1 cellular context compared by ENCODE assay signal in the genomic region with DNA sequence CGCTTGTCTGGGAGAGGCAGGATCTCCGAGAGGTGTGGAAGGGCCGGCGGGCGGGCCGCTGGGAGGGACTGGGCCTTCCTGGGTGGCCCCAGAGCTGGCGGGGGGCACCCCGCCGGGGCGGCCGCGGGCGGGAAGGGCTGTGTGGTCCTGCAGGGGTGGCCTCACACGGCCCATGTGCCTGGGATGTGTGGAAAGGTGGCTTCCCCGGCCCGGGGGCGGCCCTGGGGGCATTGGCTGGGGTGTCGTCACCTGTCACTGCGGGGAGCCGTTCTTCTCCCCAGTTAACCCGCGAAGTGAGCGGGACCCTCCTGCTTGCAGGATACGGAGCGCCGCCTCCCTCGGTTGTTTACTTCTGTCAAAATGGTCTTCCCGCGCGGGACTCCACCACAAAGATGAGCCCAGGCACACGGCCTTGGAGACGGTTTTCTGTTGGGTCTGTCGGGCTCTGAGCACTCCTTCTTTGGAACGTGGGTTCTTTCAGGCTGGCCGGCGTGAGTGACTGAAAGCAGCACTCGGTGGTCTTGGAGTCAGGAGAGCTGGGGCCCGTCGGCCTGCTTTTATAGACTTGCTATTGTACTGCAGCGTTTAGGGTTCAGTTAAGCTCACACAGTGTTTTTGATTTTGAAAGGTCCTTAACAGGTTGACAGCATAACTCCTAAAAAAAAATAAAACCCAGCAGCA.
TF ChIP-seq lines count a peak whose summit lies in the region.

No MANE protein-coding gene starts in this region.

TF ChIP-seq in HepG2, 621 proteins besides CTCF, POLR2A, EP300 and RAD21 (continued from another document and continues in another):
- peak; percentile 48; the same call in 1 of the 2 replicates for TF ChIP-seq SIN3A (IDR thresholded peaks at IDR 0.05; ENCODE audit: borderline replicate concordance, low read depth, low read length)
- TF ChIP-seq FOXA3 (CRISPR knock-in tag; IDR thresholded peaks at IDR 0.05) = peak; percentile 38; the same call in 1 of the 2 replicates
- TF ChIP-seq ZNF879 (CRISPR knock-in tag; IDR thresholded peaks at IDR 0.05) = no peak
- no peak for TF ChIP-seq CCDC6 (CRISPR knock-in tag; IDR thresholded peaks at IDR 0.05)
- TF ChIP-seq, protein P1, sequence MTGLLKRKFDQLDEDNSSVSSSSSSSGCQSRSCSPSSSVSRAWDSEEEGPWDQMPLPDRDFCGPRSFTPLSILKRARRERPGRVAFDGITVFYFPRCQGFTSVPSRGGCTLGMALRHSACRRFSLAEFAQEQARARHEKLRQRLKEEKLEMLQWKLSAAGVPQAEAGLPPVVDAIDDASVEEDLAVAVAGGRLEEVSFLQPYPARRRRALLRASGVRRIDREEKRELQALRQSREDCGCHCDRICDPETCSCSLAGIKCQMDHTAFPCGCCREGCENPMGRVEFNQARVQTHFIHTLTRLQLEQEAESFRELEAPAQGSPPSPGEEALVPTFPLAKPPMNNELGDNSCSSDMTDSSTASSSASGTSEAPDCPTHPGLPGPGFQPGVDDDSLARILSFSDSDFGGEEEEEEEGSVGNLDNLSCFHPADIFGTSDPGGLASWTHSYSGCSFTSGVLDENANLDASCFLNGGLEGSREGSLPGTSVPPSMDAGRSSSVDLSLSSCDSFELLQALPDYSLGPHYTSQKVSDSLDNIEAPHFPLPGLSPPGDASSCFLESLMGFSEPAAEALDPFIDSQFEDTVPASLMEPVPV (CRISPR knock-in tag; IDR thresholded peaks at IDR 0.05) = peak; percentile 64; the same call in 1 of the 2 replicates
- TF ChIP-seq, protein P2, sequence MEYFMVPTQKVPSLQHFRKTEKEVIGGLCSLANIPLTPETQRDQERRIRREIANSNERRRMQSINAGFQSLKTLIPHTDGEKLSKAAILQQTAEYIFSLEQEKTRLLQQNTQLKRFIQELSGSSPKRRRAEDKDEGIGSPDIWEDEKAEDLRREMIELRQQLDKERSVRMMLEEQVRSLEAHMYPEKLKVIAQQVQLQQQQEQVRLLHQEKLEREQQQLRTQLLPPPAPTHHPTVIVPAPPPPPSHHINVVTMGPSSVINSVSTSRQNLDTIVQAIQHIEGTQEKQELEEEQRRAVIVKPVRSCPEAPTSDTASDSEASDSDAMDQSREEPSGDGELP (IDR thresholded peaks at IDR 0.05; ENCODE audit: borderline replicate concordance, low read depth) = peak; percentile 11; the same call in 1 of the 2 replicates
- TF ChIP-seq PCBP1 (IDR thresholded peaks at IDR 0.05; ENCODE audit: borderline replicate concordance, low read depth, low read length) = no peak
- TF ChIP-seq, protein P3, sequence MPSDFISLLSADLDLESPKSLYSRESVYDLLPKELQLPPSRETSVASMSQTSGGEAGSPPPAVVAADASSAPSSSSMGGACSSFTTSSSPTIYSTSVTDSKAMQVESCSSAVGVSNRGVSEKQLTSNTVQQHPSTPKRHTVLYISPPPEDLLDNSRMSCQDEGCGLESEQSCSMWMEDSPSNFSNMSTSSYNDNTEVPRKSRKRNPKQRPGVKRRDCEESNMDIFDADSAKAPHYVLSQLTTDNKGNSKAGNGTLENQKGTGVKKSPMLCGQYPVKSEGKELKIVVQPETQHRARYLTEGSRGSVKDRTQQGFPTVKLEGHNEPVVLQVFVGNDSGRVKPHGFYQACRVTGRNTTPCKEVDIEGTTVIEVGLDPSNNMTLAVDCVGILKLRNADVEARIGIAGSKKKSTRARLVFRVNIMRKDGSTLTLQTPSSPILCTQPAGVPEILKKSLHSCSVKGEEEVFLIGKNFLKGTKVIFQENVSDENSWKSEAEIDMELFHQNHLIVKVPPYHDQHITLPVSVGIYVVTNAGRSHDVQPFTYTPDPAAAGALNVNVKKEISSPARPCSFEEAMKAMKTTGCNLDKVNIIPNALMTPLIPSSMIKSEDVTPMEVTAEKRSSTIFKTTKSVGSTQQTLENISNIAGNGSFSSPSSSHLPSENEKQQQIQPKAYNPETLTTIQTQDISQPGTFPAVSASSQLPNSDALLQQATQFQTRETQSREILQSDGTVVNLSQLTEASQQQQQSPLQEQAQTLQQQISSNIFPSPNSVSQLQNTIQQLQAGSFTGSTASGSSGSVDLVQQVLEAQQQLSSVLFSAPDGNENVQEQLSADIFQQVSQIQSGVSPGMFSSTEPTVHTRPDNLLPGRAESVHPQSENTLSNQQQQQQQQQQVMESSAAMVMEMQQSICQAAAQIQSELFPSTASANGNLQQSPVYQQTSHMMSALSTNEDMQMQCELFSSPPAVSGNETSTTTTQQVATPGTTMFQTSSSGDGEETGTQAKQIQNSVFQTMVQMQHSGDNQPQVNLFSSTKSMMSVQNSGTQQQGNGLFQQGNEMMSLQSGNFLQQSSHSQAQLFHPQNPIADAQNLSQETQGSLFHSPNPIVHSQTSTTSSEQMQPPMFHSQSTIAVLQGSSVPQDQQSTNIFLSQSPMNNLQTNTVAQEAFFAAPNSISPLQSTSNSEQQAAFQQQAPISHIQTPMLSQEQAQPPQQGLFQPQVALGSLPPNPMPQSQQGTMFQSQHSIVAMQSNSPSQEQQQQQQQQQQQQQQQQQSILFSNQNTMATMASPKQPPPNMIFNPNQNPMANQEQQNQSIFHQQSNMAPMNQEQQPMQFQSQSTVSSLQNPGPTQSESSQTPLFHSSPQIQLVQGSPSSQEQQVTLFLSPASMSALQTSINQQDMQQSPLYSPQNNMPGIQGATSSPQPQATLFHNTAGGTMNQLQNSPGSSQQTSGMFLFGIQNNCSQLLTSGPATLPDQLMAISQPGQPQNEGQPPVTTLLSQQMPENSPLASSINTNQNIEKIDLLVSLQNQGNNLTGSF (CRISPR knock-in tag; IDR thresholded peaks at IDR 0.05) = no peak
- peak; percentile 75 for TF ChIP-seq RFX5 (IDR thresholded peaks at IDR 0.05; ENCODE audit: low read depth, low read length)
- 0 out of 2 replicates have a peak, but pooled peaks have one; percentile 30 for TF ChIP-seq FOXK2 (IDR thresholded peaks at IDR 0.05)
- TF ChIP-seq NFKB2 (CRISPR knock-in tag; IDR thresholded peaks at IDR 0.05; ENCODE audit: borderline replicate concordance) = peak; percentile 28; the same call in 1 of the 2 replicates
- TF ChIP-seq ZNF317 (CRISPR knock-in tag; IDR thresholded peaks at IDR 0.05) = no peak
- TF ChIP-seq ZNF816 (CRISPR knock-in tag; IDR thresholded peaks at IDR 0.05; ENCODE audit: borderline replicate concordance) = peak; percentile 73; the same call in 1 of the 2 replicates
- no peak for TF ChIP-seq PCBP2 (optimal IDR thresholded peaks at IDR 0.05; ENCODE audit: low read depth, low read length, poor library complexity, severe bottlenecking)
- TF ChIP-seq ZNF263 (CRISPR knock-in tag; IDR thresholded peaks at IDR 0.05) = peak; percentile 6; the same call in 1 of the 2 replicates
- TF ChIP-seq ARID2 (CRISPR knock-in tag; IDR thresholded peaks at IDR 0.05; ENCODE audit: borderline replicate concordance) = 0 out of 2 replicates have a peak, but pooled peaks have one; percentile 5
- TF ChIP-seq PHF8 (CRISPR knock-in tag; IDR thresholded peaks at IDR 0.05) = peak; percentile 6; the same call in 1 of the 2 replicates
- TF ChIP-seq, protein P4, sequence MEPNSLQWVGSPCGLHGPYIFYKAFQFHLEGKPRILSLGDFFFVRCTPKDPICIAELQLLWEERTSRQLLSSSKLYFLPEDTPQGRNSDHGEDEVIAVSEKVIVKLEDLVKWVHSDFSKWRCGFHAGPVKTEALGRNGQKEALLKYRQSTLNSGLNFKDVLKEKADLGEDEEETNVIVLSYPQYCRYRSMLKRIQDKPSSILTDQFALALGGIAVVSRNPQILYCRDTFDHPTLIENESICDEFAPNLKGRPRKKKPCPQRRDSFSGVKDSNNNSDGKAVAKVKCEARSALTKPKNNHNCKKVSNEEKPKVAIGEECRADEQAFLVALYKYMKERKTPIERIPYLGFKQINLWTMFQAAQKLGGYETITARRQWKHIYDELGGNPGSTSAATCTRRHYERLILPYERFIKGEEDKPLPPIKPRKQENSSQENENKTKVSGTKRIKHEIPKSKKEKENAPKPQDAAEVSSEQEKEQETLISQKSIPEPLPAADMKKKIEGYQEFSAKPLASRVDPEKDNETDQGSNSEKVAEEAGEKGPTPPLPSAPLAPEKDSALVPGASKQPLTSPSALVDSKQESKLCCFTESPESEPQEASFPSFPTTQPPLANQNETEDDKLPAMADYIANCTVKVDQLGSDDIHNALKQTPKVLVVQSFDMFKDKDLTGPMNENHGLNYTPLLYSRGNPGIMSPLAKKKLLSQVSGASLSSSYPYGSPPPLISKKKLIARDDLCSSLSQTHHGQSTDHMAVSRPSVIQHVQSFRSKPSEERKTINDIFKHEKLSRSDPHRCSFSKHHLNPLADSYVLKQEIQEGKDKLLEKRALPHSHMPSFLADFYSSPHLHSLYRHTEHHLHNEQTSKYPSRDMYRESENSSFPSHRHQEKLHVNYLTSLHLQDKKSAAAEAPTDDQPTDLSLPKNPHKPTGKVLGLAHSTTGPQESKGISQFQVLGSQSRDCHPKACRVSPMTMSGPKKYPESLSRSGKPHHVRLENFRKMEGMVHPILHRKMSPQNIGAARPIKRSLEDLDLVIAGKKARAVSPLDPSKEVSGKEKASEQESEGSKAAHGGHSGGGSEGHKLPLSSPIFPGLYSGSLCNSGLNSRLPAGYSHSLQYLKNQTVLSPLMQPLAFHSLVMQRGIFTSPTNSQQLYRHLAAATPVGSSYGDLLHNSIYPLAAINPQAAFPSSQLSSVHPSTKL (CRISPR knock-in tag; IDR thresholded peaks at IDR 0.05) = 0 out of 2 replicates have a peak, but pooled peaks have one; percentile 1
- TF ChIP-seq ZNF768 (CRISPR knock-in tag; IDR thresholded peaks at IDR 0.05) = peak; percentile 13; the same call in 1 of the 2 replicates
- no peak for TF ChIP-seq SETDB1 (CRISPR knock-in tag; IDR thresholded peaks at IDR 0.05; ENCODE audit: borderline replicate concordance)
- 0 out of 2 replicates have a peak, but pooled peaks have one; percentile 23 for TF ChIP-seq ZNF713 (CRISPR knock-in tag; IDR thresholded peaks at IDR 0.05)
- TF ChIP-seq FOXA1 (IDR thresholded peaks at IDR 0.05) = no peak
- peak; percentile 71 for TF ChIP-seq FOXA1 (CRISPR knock-in tag; IDR thresholded peaks at IDR 0.05)
- 0 out of 2 replicates have a peak, but pooled peaks have one; percentile 12 for TF ChIP-seq NKX3-1 (CRISPR knock-in tag; IDR thresholded peaks at IDR 0.05)
- TF ChIP-seq, protein P5, sequence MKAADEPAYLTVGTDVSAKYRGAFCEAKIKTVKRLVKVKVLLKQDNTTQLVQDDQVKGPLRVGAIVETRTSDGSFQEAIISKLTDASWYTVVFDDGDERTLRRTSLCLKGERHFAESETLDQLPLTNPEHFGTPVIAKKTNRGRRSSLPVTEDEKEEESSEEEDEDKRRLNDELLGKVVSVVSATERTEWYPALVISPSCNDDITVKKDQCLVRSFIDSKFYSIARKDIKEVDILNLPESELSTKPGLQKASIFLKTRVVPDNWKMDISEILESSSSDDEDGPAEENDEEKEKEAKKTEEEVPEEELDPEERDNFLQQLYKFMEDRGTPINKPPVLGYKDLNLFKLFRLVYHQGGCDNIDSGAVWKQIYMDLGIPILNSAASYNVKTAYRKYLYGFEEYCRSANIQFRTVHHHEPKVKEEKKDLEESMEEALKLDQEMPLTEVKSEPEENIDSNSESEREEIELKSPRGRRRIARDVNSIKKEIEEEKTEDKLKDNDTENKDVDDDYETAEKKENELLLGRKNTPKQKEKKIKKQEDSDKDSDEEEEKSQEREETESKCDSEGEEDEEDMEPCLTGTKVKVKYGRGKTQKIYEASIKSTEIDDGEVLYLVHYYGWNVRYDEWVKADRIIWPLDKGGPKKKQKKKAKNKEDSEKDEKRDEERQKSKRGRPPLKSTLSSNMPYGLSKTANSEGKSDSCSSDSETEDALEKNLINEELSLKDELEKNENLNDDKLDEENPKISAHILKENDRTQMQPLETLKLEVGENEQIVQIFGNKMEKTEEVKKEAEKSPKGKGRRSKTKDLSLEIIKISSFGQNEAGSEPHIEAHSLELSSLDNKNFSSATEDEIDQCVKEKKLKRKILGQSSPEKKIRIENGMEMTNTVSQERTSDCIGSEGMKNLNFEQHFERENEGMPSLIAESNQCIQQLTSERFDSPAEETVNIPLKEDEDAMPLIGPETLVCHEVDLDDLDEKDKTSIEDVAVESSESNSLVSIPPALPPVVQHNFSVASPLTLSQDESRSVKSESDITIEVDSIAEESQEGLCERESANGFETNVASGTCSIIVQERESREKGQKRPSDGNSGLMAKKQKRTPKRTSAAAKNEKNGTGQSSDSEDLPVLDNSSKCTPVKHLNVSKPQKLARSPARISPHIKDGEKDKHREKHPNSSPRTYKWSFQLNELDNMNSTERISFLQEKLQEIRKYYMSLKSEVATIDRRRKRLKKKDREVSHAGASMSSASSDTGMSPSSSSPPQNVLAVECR (CRISPR knock-in tag; IDR thresholded peaks at IDR 0.05; ENCODE audit: borderline replicate concordance) = peak; percentile 52; the same call in 1 of the 2 replicates
- TF ChIP-seq GABPA (IDR thresholded peaks at IDR 0.05; ENCODE audit: low read depth, low read length) = no peak
- TF ChIP-seq GABPA (CRISPR knock-in tag; IDR thresholded peaks at IDR 0.05; ENCODE audit: low read depth) = no peak
- no peak for TF ChIP-seq ZKSCAN5 (CRISPR knock-in tag; IDR thresholded peaks at IDR 0.05)
- TF ChIP-seq, protein P6, sequence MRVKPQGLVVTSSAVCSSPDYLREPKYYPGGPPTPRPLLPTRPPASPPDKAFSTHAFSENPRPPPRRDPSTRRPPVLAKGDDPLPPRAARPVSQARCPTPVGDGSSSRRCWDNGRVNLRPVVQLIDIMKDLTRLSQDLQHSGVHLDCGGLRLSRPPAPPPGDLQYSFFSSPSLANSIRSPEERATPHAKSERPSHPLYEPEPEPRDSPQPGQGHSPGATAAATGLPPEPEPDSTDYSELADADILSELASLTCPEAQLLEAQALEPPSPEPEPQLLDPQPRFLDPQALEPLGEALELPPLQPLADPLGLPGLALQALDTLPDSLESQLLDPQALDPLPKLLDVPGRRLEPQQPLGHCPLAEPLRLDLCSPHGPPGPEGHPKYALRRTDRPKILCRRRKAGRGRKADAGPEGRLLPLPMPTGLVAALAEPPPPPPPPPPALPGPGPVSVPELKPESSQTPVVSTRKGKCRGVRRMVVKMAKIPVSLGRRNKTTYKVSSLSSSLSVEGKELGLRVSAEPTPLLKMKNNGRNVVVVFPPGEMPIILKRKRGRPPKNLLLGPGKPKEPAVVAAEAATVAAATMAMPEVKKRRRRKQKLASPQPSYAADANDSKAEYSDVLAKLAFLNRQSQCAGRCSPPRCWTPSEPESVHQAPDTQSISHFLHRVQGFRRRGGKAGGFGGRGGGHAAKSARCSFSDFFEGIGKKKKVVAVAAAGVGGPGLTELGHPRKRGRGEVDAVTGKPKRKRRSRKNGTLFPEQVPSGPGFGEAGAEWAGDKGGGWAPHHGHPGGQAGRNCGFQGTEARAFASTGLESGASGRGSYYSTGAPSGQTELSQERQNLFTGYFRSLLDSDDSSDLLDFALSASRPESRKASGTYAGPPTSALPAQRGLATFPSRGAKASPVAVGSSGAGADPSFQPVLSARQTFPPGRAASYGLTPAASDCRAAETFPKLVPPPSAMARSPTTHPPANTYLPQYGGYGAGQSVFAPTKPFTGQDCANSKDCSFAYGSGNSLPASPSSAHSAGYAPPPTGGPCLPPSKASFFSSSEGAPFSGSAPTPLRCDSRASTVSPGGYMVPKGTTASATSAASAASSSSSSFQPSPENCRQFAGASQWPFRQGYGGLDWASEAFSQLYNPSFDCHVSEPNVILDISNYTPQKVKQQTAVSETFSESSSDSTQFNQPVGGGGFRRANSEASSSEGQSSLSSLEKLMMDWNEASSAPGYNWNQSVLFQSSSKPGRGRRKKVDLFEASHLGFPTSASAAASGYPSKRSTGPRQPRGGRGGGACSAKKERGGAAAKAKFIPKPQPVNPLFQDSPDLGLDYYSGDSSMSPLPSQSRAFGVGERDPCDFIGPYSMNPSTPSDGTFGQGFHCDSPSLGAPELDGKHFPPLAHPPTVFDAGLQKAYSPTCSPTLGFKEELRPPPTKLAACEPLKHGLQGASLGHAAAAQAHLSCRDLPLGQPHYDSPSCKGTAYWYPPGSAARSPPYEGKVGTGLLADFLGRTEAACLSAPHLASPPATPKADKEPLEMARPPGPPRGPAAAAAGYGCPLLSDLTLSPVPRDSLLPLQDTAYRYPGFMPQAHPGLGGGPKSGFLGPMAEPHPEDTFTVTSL (CRISPR knock-in tag; IDR thresholded peaks at IDR 0.05; ENCODE audit: borderline replicate concordance) = no peak
- peak; percentile 58; the same call in 1 of the 2 replicates for TF ChIP-seq GABPB1 (CRISPR knock-in tag; IDR thresholded peaks at IDR 0.05)
- no peak; the same call in 1 of the 2 replicates for TF ChIP-seq MYNN (CRISPR knock-in tag; IDR thresholded peaks at IDR 0.05; ENCODE audit: low read depth)
- peak; percentile 95 for TF ChIP-seq TGIF2 (CRISPR knock-in tag; IDR thresholded peaks at IDR 0.05)
